Comparison of ENCODE assay signal across 22 cellular contexts in the genomic region with DNA sequence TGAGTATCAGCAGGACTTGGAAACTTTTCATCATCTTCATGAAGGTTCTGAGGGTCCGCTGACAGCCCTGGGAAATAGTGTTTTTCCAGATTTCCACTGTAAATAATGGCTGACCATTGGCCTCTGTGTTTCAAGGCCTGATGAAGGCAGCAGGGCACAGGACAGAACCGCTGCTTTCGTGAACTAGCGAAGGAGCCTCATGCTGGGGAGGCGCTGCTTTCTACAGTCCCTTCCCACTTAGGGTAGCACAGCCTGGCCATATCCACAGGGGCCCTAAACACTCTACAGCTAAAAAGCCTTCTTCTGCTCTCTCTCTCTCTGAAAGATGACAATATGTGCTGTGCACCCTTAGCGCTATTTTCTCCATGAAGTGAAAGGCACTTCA.
DNase-seq lines count a peak whose midpoint lies in the region; ATAC-seq, FAIRE-seq and TF ChIP-seq lines count a peak whose summit lies in the region.
"Had no signal": no experiment of that assay in that cellular context is flagged by ENCODE, and none has a peak within 500 bp of the region (broad histone marks: within the 10 kb centered on the region; RNA-seq: fewer than 3 reads in every experiment).

No MANE protein-coding gene starts in this region.

- no peaks in the 10 kb centered on the region for H3K9me3 Mint-ChIP-seq in GM23338
- H3K9me3 Mint-ChIP-seq: CD14-positive monocyte had no signal

- H2AFZ ChIP-seq in GM23338: no peak overlapping the region
- peak overlapping the region; percentile 16 for H2AFZ ChIP-seq in neuronal stem cell (ENCODE audit: low read length)
- H2AFZ ChIP-seq: GM23248 had no signal

- H3K9ac ChIP-seq in neuronal stem cell (ENCODE audit: low read depth, low read length, poor library complexity): no peak overlapping the region
- H3K9ac ChIP-seq: GM23248 had no signal

- peaks cover 7% of the 10 kb centered on the region; the same call in 2 of the 3 replicates for H3K36me3 Mint-ChIP-seq in GM23338 (ENCODE audit: low read depth)

- H3K4me1 ChIP-seq in GM23338 (ENCODE audit: insufficient read depth) (peaks cover 29% of the 10 kb centered on the region), neuronal stem cell (ENCODE audit: control insufficient read depth in 2 of 2, insufficient read depth in 1 of 2, low read depth in 1 of 2, low read length in 2 of 2) (peaks cover 17 to 46% of the 10 kb centered on the region in 2 donors)

- H2BK5ac ChIP-seq in neuronal stem cell (ENCODE audit: low read length): no peak overlapping the region

- no peaks in the 10 kb centered on the region for H3F3A ChIP-seq in GM23338 (replicated peaks; ENCODE audit: low read depth)

- H3K4me2 ChIP-seq in GM23338 (no peak overlapping the region), neuronal stem cell (ENCODE audit: insufficient read depth, low read length, poor library complexity, severe bottlenecking) (no peak overlapping the region)

- H3K36me3 ChIP-seq in GM23338 (ENCODE audit: insufficient read depth) (no peaks in the 10 kb centered on the region), neuronal stem cell (replicated peaks in 1 of 2; ENCODE audit: control insufficient read depth in 2 of 2, insufficient read depth in 2 of 2, low read length in 2 of 2) (no peaks in the 10 kb centered on the region)

- no peak overlapping the region for H2BK12ac ChIP-seq in neuronal stem cell (ENCODE audit: low read length)

- H2BK120ac ChIP-seq in neuronal stem cell (ENCODE audit: low read depth, low read length): no peak overlapping the region

- peak overlapping the region; percentile 68 for H3K18ac ChIP-seq in neuronal stem cell (ENCODE audit: low read length)

- H4K8ac ChIP-seq in neuronal stem cell (ENCODE audit: low read depth, low read length): no peak overlapping the region

- ATAC-seq in GM23338 (peak; percentile 73), GM18858 (IDR thresholded peaks at IDR 0.05; ENCODE audit: unreplicated experiment) (no peak), GM21576 (IDR thresholded peaks at IDR 0.05; ENCODE audit: unreplicated experiment) (no peak), GM18519 (IDR thresholded peaks at IDR 0.05; ENCODE audit: low FRiP score, unreplicated experiment) (no peak)

- WGBS in neuronal stem cell (ENCODE audit: extremely low coverage in 2 of 2, insufficient read length in 2 of 2, insufficient replicate concordance in 1 of 2), 2 donors: no CpG with 5 or more reads among the region's 6 CpGs

- H2AK5ac ChIP-seq in neuronal stem cell (ENCODE audit: low read depth, low read length): no peak overlapping the region

- no peak for FAIRE-seq in RCC 7860 (lab: Jason Lieb, UNC)
- FAIRE-seq: A204.1 had no signal

- H3K4me1 Mint-ChIP-seq in GM23338: peaks cover 26% of the 10 kb centered on the region
- H3K4me1 Mint-ChIP-seq: B cell, CD14-positive monocyte had no signal

- no peak overlapping the region for H2BK15ac ChIP-seq in neuronal stem cell (ENCODE audit: low read length)

- H3K9me3 ChIP-seq in neuronal stem cell (replicated peaks in 1 of 2; ENCODE audit: control insufficient read depth in 2 of 2, insufficient read depth in 1 of 2, low read depth in 1 of 2, low read length in 2 of 2): no peaks in the 10 kb centered on the region

- no peaks in the 10 kb centered on the region for H3K79me1 ChIP-seq in neuronal stem cell (ENCODE audit: low read depth, low read length)

- peaks cover 33% of the 10 kb centered on the region for H3K27me3 Mint-ChIP-seq in GM23338 (ENCODE audit: insufficient read depth, low read depth, poor library complexity)
- H3K27me3 Mint-ChIP-seq: B cell had no signal

- peaks cover 35% of the 10 kb centered on the region for H4K20me1 ChIP-seq in GM23338 (replicated peaks; ENCODE audit: insufficient read depth)

- no peak for TF ChIP-seq CTCF in GM23338 (conservative IDR thresholded peaks at IDR 0.05; ENCODE audit: low read depth in 2 of 2)

- H3K9me2 ChIP-seq in GM23338 (ENCODE audit: insufficient read depth): no peaks in the 10 kb centered on the region

- no peak overlapping the region for H3K27ac Mint-ChIP-seq in GM23338
- H3K27ac Mint-ChIP-seq: B cell had no signal

- no peak for DNase-seq in GM23338 (ENCODE audit: low spot score)
- no peak for DNase-seq in neuronal stem cell (ENCODE audit: low spot score)
- no peak for DNase-seq in RCC 7860 (ENCODE audit: low spot score)
- DNase-seq: DMS79, GM23248, HCEC 1CT, KBM-7, MM.1S, NCI-H1092, NCI-H1436, NCI-H1930, NCI-H524 treated with DMSO at 0.1 percent for 48 hours, SHP77 had no signal

- no peak overlapping the region for H4K91ac ChIP-seq in neuronal stem cell (ENCODE audit: low read depth, low read length, poor library complexity)

- no peak overlapping the region for H3K23ac ChIP-seq in neuronal stem cell (ENCODE audit: low read depth, low read length, poor library complexity)

- H3K27ac ChIP-seq in GM23338 (ENCODE audit: low read depth) (no peak overlapping the region), cingulate gyrus (ENCODE audit: low read depth, low read length) (peak overlapping the region; percentile 87), layer of hippocampus (ENCODE audit: low read depth, low read length) (peak overlapping the region; percentile 91), neuronal stem cell (replicated peaks; ENCODE audit: low read length) (no peak overlapping the region)
- H3K27ac ChIP-seq: GM23248, SK-N-MC had no signal

- H3K4ac ChIP-seq in neuronal stem cell (ENCODE audit: low read length): no peak overlapping the region

- H3K27me3 ChIP-seq in GM23338 (ENCODE audit: insufficient read depth) (peaks cover 46% of the 10 kb centered on the region), layer of hippocampus (ENCODE audit: control insufficient read depth, insufficient read depth, low read length) (no peaks in the 10 kb centered on the region), neuronal stem cell (ENCODE audit: control insufficient read depth in 3 of 3, insufficient read depth in 3 of 3, low read depth in 1 of 3, low read length in 3 of 3) (no peaks in the 10 kb centered on the region)

- H3K4me3 ChIP-seq in GM23338: no peak overlapping the region
- H3K4me3 ChIP-seq in neuronal stem cell (ENCODE audit: low read length in 2 of 2): no peak overlapping the region
- H3K4me3 ChIP-seq: GM23248, SK-N-MC had no signal

- no peak overlapping the region for H3K4me3 Mint-ChIP-seq in GM23338
- H3K4me3 Mint-ChIP-seq: B cell, CD14-positive monocyte had no signal

- H3K14ac ChIP-seq in neuronal stem cell (ENCODE audit: low read length): no peak overlapping the region

- H3K79me2 ChIP-seq in GM23338 (replicated peaks; ENCODE audit: insufficient read depth): no peaks in the 10 kb centered on the region

TF ChIP-seq in GM23338, 12 proteins besides CTCF, POLR2A, EP300 and RAD21:
- TF ChIP-seq ZNF114 (CRISPR knock-in tag; IDR thresholded peaks at IDR 0.05) (no peak), EZH2 (IDR thresholded peaks at IDR 0.05; ENCODE audit: low read depth, unreplicated experiment) (no peak), EZH2phosphoT487 (IDR thresholded peaks at IDR 0.05; ENCODE audit: unreplicated experiment) (no peak)
- TF ChIP-seq, protein P1, sequence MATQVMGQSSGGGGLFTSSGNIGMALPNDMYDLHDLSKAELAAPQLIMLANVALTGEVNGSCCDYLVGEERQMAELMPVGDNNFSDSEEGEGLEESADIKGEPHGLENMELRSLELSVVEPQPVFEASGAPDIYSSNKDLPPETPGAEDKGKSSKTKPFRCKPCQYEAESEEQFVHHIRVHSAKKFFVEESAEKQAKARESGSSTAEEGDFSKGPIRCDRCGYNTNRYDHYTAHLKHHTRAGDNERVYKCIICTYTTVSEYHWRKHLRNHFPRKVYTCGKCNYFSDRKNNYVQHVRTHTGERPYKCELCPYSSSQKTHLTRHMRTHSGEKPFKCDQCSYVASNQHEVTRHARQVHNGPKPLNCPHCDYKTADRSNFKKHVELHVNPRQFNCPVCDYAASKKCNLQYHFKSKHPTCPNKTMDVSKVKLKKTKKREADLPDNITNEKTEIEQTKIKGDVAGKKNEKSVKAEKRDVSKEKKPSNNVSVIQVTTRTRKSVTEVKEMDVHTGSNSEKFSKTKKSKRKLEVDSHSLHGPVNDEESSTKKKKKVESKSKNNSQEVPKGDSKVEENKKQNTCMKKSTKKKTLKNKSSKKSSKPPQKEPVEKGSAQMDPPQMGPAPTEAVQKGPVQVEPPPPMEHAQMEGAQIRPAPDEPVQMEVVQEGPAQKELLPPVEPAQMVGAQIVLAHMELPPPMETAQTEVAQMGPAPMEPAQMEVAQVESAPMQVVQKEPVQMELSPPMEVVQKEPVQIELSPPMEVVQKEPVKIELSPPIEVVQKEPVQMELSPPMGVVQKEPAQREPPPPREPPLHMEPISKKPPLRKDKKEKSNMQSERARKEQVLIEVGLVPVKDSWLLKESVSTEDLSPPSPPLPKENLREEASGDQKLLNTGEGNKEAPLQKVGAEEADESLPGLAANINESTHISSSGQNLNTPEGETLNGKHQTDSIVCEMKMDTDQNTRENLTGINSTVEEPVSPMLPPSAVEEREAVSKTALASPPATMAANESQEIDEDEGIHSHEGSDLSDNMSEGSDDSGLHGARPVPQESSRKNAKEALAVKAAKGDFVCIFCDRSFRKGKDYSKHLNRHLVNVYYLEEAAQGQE (IDR thresholded peaks at IDR 0.05; ENCODE audit: unreplicated experiment): no peak

Comparison
In these comparisons a context has a peak if more than half of its experiments do, and no peak if none do; other contexts are left out.
1. H3K27ac ChIP-seq: peak in cingulate gyrus (single experiment) and layer of hippocampus (single experiment); none in GM23338 (single experiment) and neuronal stem cell (single experiment).